Comparison of ENCODE assay signal across 11 cellular contexts in the genomic region with DNA sequence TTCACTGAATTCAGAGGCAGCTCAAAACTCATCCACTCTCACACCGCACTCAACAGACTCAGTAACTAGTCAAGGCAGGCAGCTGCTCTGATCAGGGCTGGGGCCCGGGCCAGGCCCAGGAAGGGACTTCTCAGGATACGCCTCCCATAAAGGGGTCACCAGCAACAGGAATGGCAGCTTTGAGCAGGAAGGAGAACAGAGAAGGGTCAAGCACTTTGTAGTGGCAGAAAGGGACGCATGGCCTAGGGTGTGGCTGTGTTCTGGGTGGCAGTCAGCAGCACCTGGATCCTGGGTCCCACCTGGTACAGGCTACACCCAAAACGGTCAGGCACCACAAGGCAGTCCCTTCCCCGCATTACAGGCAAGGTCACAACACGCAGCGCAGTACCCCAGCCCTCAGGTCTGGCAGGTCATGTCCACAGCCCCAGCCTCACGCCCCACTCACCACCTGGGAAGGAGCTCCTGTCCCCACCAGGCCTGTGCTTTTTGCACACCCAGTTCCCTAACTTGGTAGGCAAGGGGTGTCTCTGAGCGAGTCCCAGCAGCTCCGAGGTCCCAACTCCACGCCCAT.
DNase-seq lines count a peak whose midpoint lies in the region; ATAC-seq lines count a peak whose summit lies in the region.
"Had no signal": no experiment of that assay in that cellular context is flagged by ENCODE, and none has a peak within 500 bp of the region (broad histone marks: within the 10 kb centered on the region; RNA-seq: fewer than 3 reads in every experiment).

No MANE protein-coding gene starts in this region.

- H3K9me3 Mint-ChIP-seq in CD4-positive, CD25-positive, alpha-beta regulatory T cell = no peaks in the 10 kb centered on the region
- H3K9me3 Mint-ChIP-seq in IgD-negative memory B cell = no peaks in the 10 kb centered on the region
- H3K9me3 Mint-ChIP-seq in central memory CD8-positive, alpha-beta T cell = no peaks in the 10 kb centered on the region
- no peaks in the 10 kb centered on the region for H3K9me3 Mint-ChIP-seq in naive thymus-derived CD4-positive, alpha-beta T cell

- intact Hi-C loops in naive thymus-derived CD4-positive, alpha-beta T cell (cut with micrococcal nuclease) = loop anchor here (2.0 to 5.0 kb wide), 6 partner anchors 44 to 555 kb away; a partner anchor contains a TSS

- H3K36me3 Mint-ChIP-seq in CD4-positive, CD25-positive, alpha-beta regulatory T cell = peaks cover 7% of the 10 kb centered on the region
- H3K36me3 Mint-ChIP-seq in IgD-negative memory B cell = no peaks in the 10 kb centered on the region
- peaks cover 30% of the 10 kb centered on the region for H3K36me3 Mint-ChIP-seq in central memory CD8-positive, alpha-beta T cell (ENCODE audit: insufficient read depth)
- peaks cover 0 to 23% (median 0%) of the 10 kb centered on the region in 5 donors for H3K36me3 Mint-ChIP-seq in naive thymus-derived CD4-positive, alpha-beta T cell

- CTCF ChIA-PET in naive thymus-derived CD4-positive, alpha-beta T cell (lab: Charles Lee) = interaction anchor here (1.0 kb wide), 1 partner anchor 241 kb away, joined by 3 read pairs; no protein-coding TSS in a partner anchor

- H3K4me1 ChIP-seq in CD4-positive, CD25-positive, alpha-beta regulatory T cell (ENCODE audit: control insufficient read depth, insufficient read depth, low read length, poor library complexity, severe bottlenecking) = peaks cover 95% of the 10 kb centered on the region
- peaks cover 85 to 93% of the 10 kb centered on the region in 2 donors for H3K4me1 ChIP-seq in naive thymus-derived CD4-positive, alpha-beta T cell (ENCODE audit: control insufficient read depth in 2 of 2, insufficient read depth in 2 of 2, low read length in 2 of 2)

- H3K27me3 Mint-ChIP-seq in CD4-positive, CD25-positive, alpha-beta regulatory T cell = no peaks in the 10 kb centered on the region
- H3K27me3 Mint-ChIP-seq in IgD-negative memory B cell = no peaks in the 10 kb centered on the region
- H3K27me3 Mint-ChIP-seq in central memory CD8-positive, alpha-beta T cell = no peaks in the 10 kb centered on the region
- no peaks in the 10 kb centered on the region for H3K27me3 Mint-ChIP-seq in naive thymus-derived CD4-positive, alpha-beta T cell

- H3K4me3 ChIP-seq in CD4-positive, CD25-positive, alpha-beta regulatory T cell (ENCODE audit: low read depth, low read length) = no peak overlapping the region
- peak overlapping the region; percentile 5 for H3K4me3 ChIP-seq in naive thymus-derived CD4-positive, alpha-beta T cell (ENCODE audit: low read length)
- H3K4me3 ChIP-seq: ovary had no signal

- H3K4me3 Mint-ChIP-seq in CD4-positive, CD25-positive, alpha-beta regulatory T cell = peak overlapping the region; percentile 79 to 90 (median 82)
- H3K4me3 Mint-ChIP-seq in IgD-negative memory B cell = peak overlapping the region in 3 of 4 donors; percentile 11 to 92 (median 68)
- peak overlapping the region; percentile 83 for H3K4me3 Mint-ChIP-seq in central memory CD8-positive, alpha-beta T cell
- peak overlapping the region; percentile 77 to 91 (median 88) for H3K4me3 Mint-ChIP-seq in naive thymus-derived CD4-positive, alpha-beta T cell

- DNase-seq in CD4-positive, CD25-positive, alpha-beta regulatory T cell = no peak
- DNase-seq in central memory CD8-positive, alpha-beta T cell (ENCODE audit: low spot score in 2 of 2) = no peak
- DNase-seq in naive thymus-derived CD4-positive, alpha-beta T cell = no peak
- DNase-seq in foreskin melanocyte (no peak), retina (no peak), A172 (ENCODE audit: low spot score) (no peak)
- DNase-seq: DMS79 treated with DMSO at 0.1 percent for 48 hours, NCI-H2081 treated with DMSO at 0.1 percent for 48 hours, ovary had no signal

- POLR2A ChIA-PET in naive thymus-derived CD4-positive, alpha-beta T cell (lab: Charles Lee) = interaction anchor here (0.9 to 3.0 kb wide), 4 partner anchors 9 to 244 kb away, joined by 3 to 7 read pairs (median 6); a partner anchor contains a TSS

- H3K4me1 Mint-ChIP-seq in CD4-positive, CD25-positive, alpha-beta regulatory T cell = peaks cover 42 to 95% (median 67%) of the 10 kb centered on the region in 4 donors
- peaks cover 61 to 74% (median 62%) of the 10 kb centered on the region in 3 donors for H3K4me1 Mint-ChIP-seq in IgD-negative memory B cell
- peaks cover 86% of the 10 kb centered on the region for H3K4me1 Mint-ChIP-seq in central memory CD8-positive, alpha-beta T cell
- peaks cover 85 to 97% (median 90%) of the 10 kb centered on the region in 7 donors for H3K4me1 Mint-ChIP-seq in naive thymus-derived CD4-positive, alpha-beta T cell

- peak overlapping the region; percentile 95 to 99 (median 96) for H3K27ac Mint-ChIP-seq in CD4-positive, CD25-positive, alpha-beta regulatory T cell
- H3K27ac Mint-ChIP-seq in IgD-negative memory B cell = peak overlapping the region; percentile 20 to 92 (median 90)
- peak overlapping the region; percentile 100 for H3K27ac Mint-ChIP-seq in central memory CD8-positive, alpha-beta T cell (ENCODE audit: low read depth)
- H3K27ac Mint-ChIP-seq in naive thymus-derived CD4-positive, alpha-beta T cell = peak overlapping the region; percentile 79 to 99 (median 97)

- no peak for ATAC-seq in CD4-positive, CD25-positive, alpha-beta regulatory T cell (ENCODE audit: low read depth in 2 of 2)
- ATAC-seq in central memory CD8-positive, alpha-beta T cell (replicated peaks; ENCODE audit: extremely low read depth, poor library complexity, severe bottlenecking) = no peak
- no peak for ATAC-seq in naive thymus-derived CD4-positive, alpha-beta T cell
- ATAC-seq in GM19035 (IDR thresholded peaks at IDR 0.05; ENCODE audit: unreplicated experiment) = no peak

- no peaks in the 10 kb centered on the region for H3K27me3 ChIP-seq in CD4-positive, CD25-positive, alpha-beta regulatory T cell (ENCODE audit: control insufficient read depth, insufficient read depth, low read length)
- no peaks in the 10 kb centered on the region for H3K27me3 ChIP-seq in naive thymus-derived CD4-positive, alpha-beta T cell (ENCODE audit: control insufficient read depth in 2 of 2, insufficient read depth in 2 of 2, low read length in 2 of 2)
- H3K27me3 ChIP-seq: ovary had no signal

- peak overlapping the region; percentile 87 for H3K27ac ChIP-seq in CD4-positive, CD25-positive, alpha-beta regulatory T cell (ENCODE audit: insufficient read depth, low read length, poor library complexity, severe bottlenecking)
- H3K27ac ChIP-seq in naive thymus-derived CD4-positive, alpha-beta T cell (ENCODE audit: low read depth, low read length) = peak overlapping the region; percentile 72
- H3K27ac ChIP-seq: ovary had no signal

- peaks cover 12% of the 10 kb centered on the region for H3K36me3 ChIP-seq in CD4-positive, CD25-positive, alpha-beta regulatory T cell (ENCODE audit: control insufficient read depth, insufficient read depth, low read length)
- H3K36me3 ChIP-seq in naive thymus-derived CD4-positive, alpha-beta T cell (ENCODE audit: control insufficient read depth in 2 of 3, insufficient read depth in 3 of 3, low read length in 3 of 3) = peaks cover 0 to 12% (median 0%) of the 10 kb centered on the region in 3 experiments
- H3K36me3 ChIP-seq: ovary had no signal

- H3K9me3 ChIP-seq in CD4-positive, CD25-positive, alpha-beta regulatory T cell (ENCODE audit: control insufficient read depth in 2 of 2, low read length in 2 of 2) = no peaks in the 10 kb centered on the region
- no peaks in the 10 kb centered on the region for H3K9me3 ChIP-seq in naive thymus-derived CD4-positive, alpha-beta T cell (ENCODE audit: control insufficient read depth in 2 of 3, low read length in 3 of 3)
- H3K9me3 ChIP-seq: ovary had no signal
